23 cellular contexts compared by ENCODE assay signal in the genomic region with DNA sequence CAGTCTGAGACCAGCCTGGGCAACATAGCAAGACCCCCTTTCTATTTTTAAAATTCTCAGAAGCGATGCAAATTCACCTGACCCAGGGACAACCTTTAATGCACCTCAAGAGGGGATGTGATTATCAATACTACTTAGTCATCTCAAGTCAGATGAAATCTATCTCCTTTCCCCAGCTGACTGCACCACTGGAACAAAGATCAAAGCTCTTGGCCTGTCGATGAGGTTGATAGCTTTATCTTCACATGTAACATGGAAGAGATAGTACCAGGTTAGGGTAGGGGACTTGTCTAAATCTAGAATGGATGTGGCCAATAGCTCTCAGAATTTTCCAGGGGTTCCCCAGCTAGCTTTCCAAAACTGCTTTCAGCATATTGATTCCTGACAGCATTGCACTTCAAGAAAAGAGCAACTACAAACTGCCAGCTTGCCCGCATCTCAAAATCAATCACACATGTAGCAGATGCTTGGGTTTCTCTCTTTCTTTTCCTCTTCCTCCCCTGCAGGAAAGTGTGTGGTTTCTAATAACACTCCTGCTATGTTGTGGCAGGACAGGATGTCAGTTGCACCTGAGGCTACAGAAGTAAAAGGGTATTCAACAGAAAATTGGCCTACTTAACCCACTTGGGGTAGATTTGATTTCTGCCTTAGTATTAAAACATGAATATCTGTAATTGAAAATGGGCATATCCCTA. TPM values are rescaled to one million over a fixed set of nuclear protein-coding genes. Genes with fewer than 3 reads are reported as not detected.
A peak's percentile ranks its signal among the peaks of the same experiment; 100 is the strongest.
DNase-seq lines count a peak whose midpoint lies in the region; ATAC-seq, FAIRE-seq and TF ChIP-seq lines count a peak whose summit lies in the region.
"Had no signal": no experiment of that assay in that cellular context is flagged by ENCODE, and none has a peak within 500 bp of the region (broad histone marks: within the 10 kb centered on the region; RNA-seq: fewer than 3 reads in every experiment).

No MANE protein-coding gene starts in this region.

- no peaks in the 10 kb centered on the region for H3K9me3 Mint-ChIP-seq in CD4-positive, alpha-beta memory T cell
- no peaks in the 10 kb centered on the region for H3K9me3 Mint-ChIP-seq in activated CD4-positive, alpha-beta memory T cell treated with anti-CD3 and anti-CD28 coated beads, Interleukin-2, amount 10 ng/mL, durations not matched to agents 7 days and 5 days
- H3K9me3 Mint-ChIP-seq: HFFc6; neural crest cell; stimulated activated effector memory CD8-positive, alpha-beta T cell treated with anti-CD3 and anti-CD28 coated beads, Interleukin-12 subunit alpha, Interleukin-12 subunit beta, amount 100 ng/mL, for 72 hours had no signal

- intact Hi-C loops in CD4-positive, alpha-beta memory T cell (cut with micrococcal nuclease): no loop called here

- H3K4me1 Mint-ChIP-seq in CD4-positive, alpha-beta memory T cell: peaks cover 17 to 33% (median 26%) of the 10 kb centered on the region in 4 donors
- H3K4me1 Mint-ChIP-seq in activated CD4-positive, alpha-beta memory T cell treated with anti-CD3 and anti-CD28 coated beads, Interleukin-2, amount 10 ng/mL, durations not matched to agents 7 days and 5 days: peaks cover 35% of the 10 kb centered on the region
- H3K4me1 Mint-ChIP-seq: neural crest cell had no signal

- POLR2A ChIA-PET in CD4-positive, alpha-beta memory T cell (lab: Charles Lee; ENCODE audit: partially characterized antibody): interaction anchor here (1.3 to 2.4 kb wide), 2 partner anchors 9 to 12 kb away, joined by 3 to 13 read pairs; partner anchors contain the start of gene TMEM164
- POLR2A ChIA-PET in activated CD4-positive, alpha-beta memory T cell treated with anti-CD3 and anti-CD28 coated beads, Interleukin-2, amount 10 ng/mL, durations not matched to agents 7 days and 5 days (lab: Charles Lee): interaction anchor here (1.2 to 1.9 kb wide), 2 partner anchors 12 kb away, joined by 5 to 6 read pairs; partner anchors contain the start of gene TMEM164

- peak overlapping the region in 6 of 7 donors; percentile 27 to 88 (median 38) for H3K27ac Mint-ChIP-seq in CD4-positive, alpha-beta memory T cell
- H3K27ac Mint-ChIP-seq in activated CD4-positive, alpha-beta memory T cell treated with anti-CD3 and anti-CD28 coated beads, Interleukin-2, amount 10 ng/mL, durations not matched to agents 7 days and 5 days: peak overlapping the region; percentile 73
- H3K27ac Mint-ChIP-seq: HFFc6; stimulated activated effector memory CD8-positive, alpha-beta T cell treated with anti-CD3 and anti-CD28 coated beads, Interleukin-12 subunit alpha, Interleukin-12 subunit beta, amount 100 ng/mL, for 72 hours had no signal

- no peak overlapping the region for H3K4me3 ChIP-seq in CD4-positive, alpha-beta memory T cell (ENCODE audit: low read length in 2 of 2)
- H3K4me3 ChIP-seq in MG63: no peak overlapping the region
- no peak overlapping the region for H3K4me3 ChIP-seq in foreskin fibroblast (ENCODE audit: low read depth in 1 of 2, low read length in 2 of 2)
- H3K4me3 ChIP-seq: PC-9, tibial artery had no signal

- CTCF ChIA-PET in CD4-positive, alpha-beta memory T cell (lab: Charles Lee; ENCODE audit: partially characterized antibody): interaction anchor here (0.8 kb wide), 1 partner anchor 75 kb away, joined by 3 read pairs; no protein-coding TSS in a partner anchor
- CTCF ChIA-PET in activated CD4-positive, alpha-beta memory T cell treated with anti-CD3 and anti-CD28 coated beads, Interleukin-2, amount 10 ng/mL, durations not matched to agents 7 days and 5 days (lab: Charles Lee): interaction anchor here (0.9 to 1.2 kb wide), 3 partner anchors 12 to 100 kb away, joined by 3 to 4 read pairs (median 3); partner anchors contain the start of gene TMEM164

- no peaks in the 10 kb centered on the region for H3K9me3 ChIP-seq in CD4-positive, alpha-beta memory T cell (ENCODE audit: control insufficient read depth in 1 of 2, low read length in 2 of 2)
- H3K9me3 ChIP-seq in MG63: no peaks in the 10 kb centered on the region
- H3K9me3 ChIP-seq: tibial artery had no signal

- DNase-seq in CD4-positive, alpha-beta memory T cell: peak in 2 of 5 donors; percentile 12 to 13
- DNase-seq in activated CD4-positive, alpha-beta memory T cell treated with anti-CD3 and anti-CD28 coated beads, Interleukin-2, amount 10 ng/mL, durations not matched to agents 7 days and 5 days: no peak
- no peak for DNase-seq in MG63
- no peak for DNase-seq in substantia nigra (lab: John Stamatoyannopoulos, UW)
- no peak for DNase-seq in RCC 7860 (ENCODE audit: low spot score)
- no peak for DNase-seq in foreskin fibroblast
- DNase-seq: activated effector memory CD4-positive, alpha-beta T cell treated with Interleukin-2 at 50 U/mL for 16 hours; GDM1; HFFc6; kidney glomerular epithelial cell; mesendoderm; NCI-H2029 treated with DMSO at 0.1 percent for 48 hours; NCI-H748 treated with DMSO at 0.1 percent for 48 hours; PC-9; stimulated activated CD4-positive, alpha-beta T cell treated with anti-CD3 and anti-CD28 coated beads, Interleukin-12 subunit alpha, Interleukin-12 subunit beta, amount 100 ng/mL, for 4 hours; tibial artery had no signal

- FAIRE-seq in RCC 7860 (lab: Jason Lieb, UNC): no peak
- FAIRE-seq: colon, D721Med, TTC549 had no signal

- ATAC-seq in GM18505 (IDR thresholded peaks at IDR 0.05; ENCODE audit: unreplicated experiment): peak; percentile 66
- ATAC-seq in HG02885 (IDR thresholded peaks at IDR 0.05; ENCODE audit: poor library complexity, unreplicated experiment): peak; percentile 59
- ATAC-seq: stimulated activated effector memory CD8-positive, alpha-beta T cell treated with anti-CD3 and anti-CD28 coated beads, Interleukin-12 subunit alpha, Interleukin-12 subunit beta, amount 100 ng/mL, for 72 hours had no signal

- peak overlapping the region in 5 of 8 donors; percentile 32 to 69 (median 59) for H3K4me3 Mint-ChIP-seq in CD4-positive, alpha-beta memory T cell
- H3K4me3 Mint-ChIP-seq in activated CD4-positive, alpha-beta memory T cell treated with anti-CD3 and anti-CD28 coated beads, Interleukin-2, amount 10 ng/mL, durations not matched to agents 7 days and 5 days: no peak overlapping the region
- H3K4me3 Mint-ChIP-seq: HFFc6; neural crest cell; stimulated activated effector memory CD8-positive, alpha-beta T cell treated with anti-CD3 and anti-CD28 coated beads, Interleukin-12 subunit alpha, Interleukin-12 subunit beta, amount 100 ng/mL, for 72 hours had no signal

- no peak for TF ChIP-seq CTCF in foreskin fibroblast (IDR thresholded peaks at IDR 0.05; ENCODE audit: low read depth, low read length)

- H3K36me3 Mint-ChIP-seq in CD4-positive, alpha-beta memory T cell: no peaks in the 10 kb centered on the region
- H3K36me3 Mint-ChIP-seq in activated CD4-positive, alpha-beta memory T cell treated with anti-CD3 and anti-CD28 coated beads, Interleukin-2, amount 10 ng/mL, durations not matched to agents 7 days and 5 days (ENCODE audit: low read depth): no peaks in the 10 kb centered on the region
- H3K36me3 Mint-ChIP-seq: stimulated activated effector memory CD8-positive, alpha-beta T cell treated with anti-CD3 and anti-CD28 coated beads, Interleukin-12 subunit alpha, Interleukin-12 subunit beta, amount 100 ng/mL, for 72 hours had no signal

- H3K4me1 ChIP-seq in CD4-positive, alpha-beta memory T cell (ENCODE audit: insufficient read depth, low read length): peaks cover 26% of the 10 kb centered on the region
- H3K4me1 ChIP-seq: tibial artery had no signal

- no peak for TF ChIP-seq POLR2A in GM18505 (IDR thresholded peaks at IDR 0.05; ENCODE audit: borderline replicate concordance, extremely low read depth, insufficient read depth, insufficient read length)

- H3K36me3 ChIP-seq in CD4-positive, alpha-beta memory T cell (ENCODE audit: insufficient read depth, low read length): no peaks in the 10 kb centered on the region
- H3K36me3 ChIP-seq in MG63: no peaks in the 10 kb centered on the region
- H3K36me3 ChIP-seq: tibial artery had no signal

- H3K27me3 ChIP-seq in CD4-positive, alpha-beta memory T cell (ENCODE audit: insufficient read depth, low read length): no peaks in the 10 kb centered on the region
- no peaks in the 10 kb centered on the region for H3K27me3 ChIP-seq in MG63
- H3K27me3 ChIP-seq: tibial artery had no signal

- no peak overlapping the region for H3K27ac ChIP-seq in CD4-positive, alpha-beta memory T cell (ENCODE audit: low read depth, low read length)
- H3K27ac ChIP-seq in substantia nigra (ENCODE audit: low read depth, low read length, poor library complexity, severe bottlenecking): no peak overlapping the region
- H3K27ac ChIP-seq: PC-9, tibial artery had no signal

- H3K27me3 Mint-ChIP-seq in CD4-positive, alpha-beta memory T cell: no peaks in the 10 kb centered on the region
- H3K27me3 Mint-ChIP-seq in activated CD4-positive, alpha-beta memory T cell treated with anti-CD3 and anti-CD28 coated beads, Interleukin-2, amount 10 ng/mL, durations not matched to agents 7 days and 5 days: no peaks in the 10 kb centered on the region

RNA-seq across cellular contexts. Expression of gene TMEM164, which starts 12.2 kb away (rescaled TPM):
- 10 to 100 TPM; 16.8 to 17.2 TPM for total RNA-seq in CD4-positive, alpha-beta memory T cell
- 1 to 10 TPM in 1 of 2 donors, under 1 TPM in 1; 0.52 to 2.9 TPM for polyA plus RNA-seq in CD4-positive, alpha-beta memory T cell
- total RNA-seq in activated CD4-positive, alpha-beta memory T cell treated with anti-CD3 and anti-CD28 coated beads, Interleukin-2, amount 10 ng/mL, durations not matched to agents 7 days and 5 days: 10 to 100 TPM; 18.7 to 24.1 TPM
- total RNA-seq in MG63 (2014; rRNA removed; shearing (Covaris generic); ENCODE audit: low replicate concordance): 19.6 and 19.9 TPM in 2 replicates
